ENCODE assay signal across 8 cellular contexts in the genomic region with DNA sequence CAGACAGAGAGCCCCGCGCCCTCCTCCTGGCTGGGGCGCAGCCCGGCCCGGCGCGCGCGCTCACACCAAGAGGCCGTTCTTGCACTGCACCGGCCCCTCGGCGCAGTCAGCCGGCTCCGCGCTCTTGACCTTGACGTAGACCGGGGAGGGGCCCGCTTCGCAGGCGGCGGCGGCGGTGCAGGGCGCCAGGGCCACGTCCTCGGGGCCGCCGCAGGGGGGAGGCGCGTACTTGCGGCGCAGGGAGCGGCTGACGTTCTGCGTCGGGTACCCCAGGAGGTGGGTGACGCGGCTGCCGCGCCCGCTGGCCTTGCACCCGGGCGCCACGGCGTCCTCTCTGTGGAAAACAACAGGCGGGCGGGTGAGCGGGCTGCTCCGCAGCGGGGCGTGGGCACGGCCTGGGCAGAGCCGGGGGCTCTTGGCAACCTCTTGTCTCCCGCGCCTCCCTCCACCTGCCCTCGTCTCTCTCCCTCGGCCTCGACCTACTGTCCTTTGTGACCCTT. TPM values are rescaled to one million over a fixed set of nuclear protein-coding genes. Genes with fewer than 3 reads are reported as not detected.
DNase-seq lines count a peak whose midpoint lies in the region; ATAC-seq lines count a peak whose summit lies in the region.

No MANE protein-coding gene starts in this region.

- DNase-seq in NCI-H1436 (lab: John Stamatoyannopoulos, UW) (peak; percentile 70), NCI-H1436 treated with DMSO at 0.1 percent for 48 hours (lab: John Stamatoyannopoulos, UW) (no peak), NCI-H69 (lab: John Stamatoyannopoulos, UW) (peak; percentile 91), lung microvascular endothelial cell (ENCODE audit: low read depth in 2 of 2) (peak; percentile 31 to 84)
- peak; percentile 43 to 63 (median 63) for DNase-seq in activated CD8-positive, alpha-beta memory T cell treated with anti-CD3 and anti-CD28 coated beads for 48 hours (ENCODE audit: low read depth in 2 of 3, low spot score in 2 of 3)
- DNase-seq in effector CD8-positive, alpha-beta T cell (lab: John Stamatoyannopoulos, UW): peak; percentile 24
- peak; percentile 21 to 57 (median 48) for DNase-seq in stimulated activated CD4-positive, alpha-beta T cell treated with anti-CD3 and anti-CD28 coated beads, TNF-alpha, amount 100 ng/mL, for 1 hour (ENCODE audit: low read depth in 3 of 3, low spot score in 1 of 3)

- ATAC-seq in HG03066 (IDR thresholded peaks at IDR 0.05; ENCODE audit: low read depth, unreplicated experiment): peak; percentile 78

RNA-seq across cellular contexts. Expression of a gene that starts 7.7 kb away (rescaled TPM):
- total RNA-seq in lung microvascular endothelial cell: not detected in 2 replicates

RNA-seq across cellular contexts. Expression of a gene that starts 28.1 kb away (rescaled TPM):
- not detected in 2 replicates for total RNA-seq in lung microvascular endothelial cell

RNA-seq across cellular contexts. Expression of a gene that starts 45.2 kb away (rescaled TPM):
- under 0.01 and 0.22 TPM in 2 replicates for total RNA-seq in lung microvascular endothelial cell

RNA-seq across cellular contexts. Expression of a gene that starts 52.6 kb away (rescaled TPM):
- not detected in 2 replicates for total RNA-seq in lung microvascular endothelial cell
